Comparison of ENCODE assay signal across 1 cellular context in genomic region chrX:50860518-50860917, GRCh38.
TF ChIP-seq lines count a peak whose summit lies in the region.

No MANE protein-coding gene starts in this region.

TF ChIP-seq in HepG2, 621 proteins besides CTCF, POLR2A, EP300 and RAD21:
- TF ChIP-seq ZNF616 (CRISPR knock-in tag; IDR thresholded peaks at IDR 0.05; ENCODE audit: low read depth) (no peak), ZNF121 (CRISPR knock-in tag; IDR thresholded peaks at IDR 0.05) (no peak), HINFP (CRISPR knock-in tag; IDR thresholded peaks at IDR 0.05; ENCODE audit: low read depth) (no peak), ONECUT2 (CRISPR knock-in tag; IDR thresholded peaks at IDR 0.05) (0 out of 2 replicates have a peak, but pooled peaks have one; percentile 17), ZNF407 (CRISPR knock-in tag; IDR thresholded peaks at IDR 0.05; ENCODE audit: not compliant biosample characterization) (no peak), MYC (CRISPR knock-in tag; IDR thresholded peaks at IDR 0.05; ENCODE audit: borderline replicate concordance) (no peak), ZNF615 (CRISPR knock-in tag; IDR thresholded peaks at IDR 0.05; ENCODE audit: borderline replicate concordance) (no peak), TRAFD1 (CRISPR knock-in tag; IDR thresholded peaks at IDR 0.05; ENCODE audit: borderline replicate concordance) (no peak), IRF2 (CRISPR knock-in tag; IDR thresholded peaks at IDR 0.05) (no peak), ZBTB42 (CRISPR knock-in tag; IDR thresholded peaks at IDR 0.05) (no peak), ZNF280D (CRISPR knock-in tag; IDR thresholded peaks at IDR 0.05) (no peak), FOXA3 (CRISPR knock-in tag; IDR thresholded peaks at IDR 0.05) (peak; percentile 24; the same call in 1 of the 2 replicates)
